In genomic region chr12:113788020-113788856, GRCh38 we compare ENCODE assay signal across 1 cellular context.
TF ChIP-seq lines count a peak whose summit lies in the region.

No MANE protein-coding gene starts in this region.

TF ChIP-seq in K562, 482 proteins besides CTCF, POLR2A, EP300 and RAD21 (continued from another document):
- TF ChIP-seq USF2 (CRISPR knock-in tag; IDR thresholded peaks at IDR 0.05) (no peak), GABPB1 (CRISPR knock-in tag; IDR thresholded peaks at IDR 0.05) (no peak), ZBTB9 (CRISPR knock-in tag; IDR thresholded peaks at IDR 0.05) (no peak), HINFP (tag; conservative IDR thresholded peaks at IDR 0.05; ENCODE audit: low read depth) (peak; percentile 66; the same call in 1 of the 2 replicates), EHMT2 (IDR thresholded peaks at IDR 0.05) (no peak), TEAD4 (IDR thresholded peaks at IDR 0.05; ENCODE audit: low read length) (no peak), TEAD4 (CRISPR knock-in tag; IDR thresholded peaks at IDR 0.05; ENCODE audit: borderline replicate concordance) (no peak), THRAP3 (IDR thresholded peaks at IDR 0.05; ENCODE audit: borderline replicate concordance) (peak; percentile 85; the same call in 1 of the 2 replicates), PHF20 (IDR thresholded peaks at IDR 0.05; ENCODE audit: partially characterized antibody) (no peak), ELF4 (CRISPR knock-in tag; IDR thresholded peaks at IDR 0.05) (0 out of 2 replicates have a peak, but pooled peaks have one; percentile 38), ARID1B (IDR thresholded peaks at IDR 0.05) (peak; percentile 55), ZZZ3 (IDR thresholded peaks at IDR 0.05) (no peak), ZNF512 (tag; IDR thresholded peaks at IDR 0.05) (peak; percentile 100), KLF1 (tag; IDR thresholded peaks at IDR 0.05) (no peak), DEAF1 (CRISPR knock-in tag; IDR thresholded peaks at IDR 0.05) (no peak), ZNF407 (IDR thresholded peaks at IDR 0.05; ENCODE audit: low read depth) (peak; percentile 36; the same call in 1 of the 2 replicates), ZNF436 (CRISPR knock-in tag; IDR thresholded peaks at IDR 0.05) (no peak), NR4A1 (CRISPR knock-in tag; IDR thresholded peaks at IDR 0.05) (no peak), NR4A1 (tag; IDR thresholded peaks at IDR 0.05) (no peak)
